Comparison of ENCODE assay signal across 25 cellular contexts in the genomic region with DNA sequence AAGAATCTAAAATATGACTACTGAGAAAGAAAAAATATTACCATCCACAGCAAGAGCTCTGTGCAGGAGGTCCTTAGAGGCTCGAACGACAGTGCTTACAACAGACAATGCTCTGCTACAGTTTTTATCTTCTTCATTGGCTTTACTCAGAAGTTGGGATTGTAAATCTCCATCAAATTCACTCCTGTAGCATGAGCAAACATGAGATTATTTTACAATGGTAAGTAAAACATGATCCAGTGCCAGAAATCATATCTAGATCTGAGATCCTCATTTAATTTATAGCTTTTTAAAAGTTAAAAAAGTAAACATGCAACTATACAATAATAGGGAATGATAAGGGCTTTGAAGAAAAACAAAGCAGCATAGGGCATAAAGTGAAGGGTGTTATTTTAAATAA.
"Had no signal": no experiment of that assay in that cellular context is flagged by ENCODE, and none has a peak within 500 bp of the region (broad histone marks: within the 10 kb centered on the region; RNA-seq: fewer than 3 reads in every experiment).

No MANE protein-coding gene starts in this region.

- H3K36me3 ChIP-seq: uterus had no signal

- H3K27me3 ChIP-seq: stomach, suprapubic skin, testis, thyroid gland, tibial artery, tibial nerve, upper lobe of left lung, upper lobe of right lung, uterus, vagina had no signal

- H3K4me3 ChIP-seq: stomach, suprapubic skin, testis, thoracic aorta, thyroid gland, tibial artery, tibial nerve, transverse colon, upper lobe of left lung, upper lobe of right lung, uterus, vagina had no signal

- H3K9me3 ChIP-seq: stomach, suprapubic skin, testis, thoracic aorta, thyroid gland, tibial artery, tibial nerve, transverse colon, upper lobe of left lung, upper lobe of right lung, uterus, vagina had no signal

- ATAC-seq: stimulated activated effector memory CD8-positive, alpha-beta T cell treated with anti-CD3 and anti-CD28 coated beads, Interleukin-12 subunit alpha, Interleukin-12 subunit beta, amount 100 ng/mL, for 72 hours; stimulated activated memory B cell treated with anti-CD40 and anti-IgM and Interleukin-4, amounts not matched to agents 10 μg/mL and 1 μg/mL and 100 μg/mL, for 72 hours; stimulated activated naive B cell treated with anti-CD40 and anti-IgM and Interleukin-4, amounts not matched to agents 10 μg/mL and 1 μg/mL and 100 μg/mL, for 72 hours; stimulated activated naive CD8-positive, alpha-beta T cell treated with anti-CD3 and anti-CD28 coated beads, Interleukin-15, amount 100 ng/mL, for 72 hours; stimulated activated naive CD8-positive, alpha-beta T cell treated with anti-CD3 and anti-CD28 coated beads, Interleukin-15, Interleukin-2, amounts not matched to agents 100 U/mL and 50 U/mL, for 24 hours; upper lobe of right lung had no signal

- H3K4me1 ChIP-seq: stomach, suprapubic skin, testis, thyroid gland, tibial artery, tibial nerve, transverse colon, upper lobe of left lung, upper lobe of right lung, uterus, vagina had no signal

- H3K27ac ChIP-seq: stomach, suprapubic skin, testis, thoracic aorta, thyroid gland, tibial artery, tibial nerve, transverse colon, upper lobe of left lung, upper lobe of right lung, uterus, vagina had no signal

- DNase-seq: stimulated activated CD4-positive, alpha-beta T cell treated with anti-CD3 and anti-CD28 coated beads, Interleukin-2, amount 100 ng/mL, for 48 hours; stimulated activated CD4-positive, alpha-beta T cell treated with anti-CD3 and anti-CD28 coated beads, Interleukin-4, amount 100 ng/mL, for 1 hour; stimulated activated CD4-positive, alpha-beta T cell treated with anti-CD3 and anti-CD28 coated beads, Interleukin-4, amount 100 ng/mL, for 24 hours; stimulated activated CD4-positive, alpha-beta T cell treated with anti-CD3 and anti-CD28 coated beads, Interleukin-4, amount 100 ng/mL, for 4 hours; stimulated activated CD8-positive, alpha-beta memory T cell treated with anti-CD3 and anti-CD28 coated beads, Interleukin-4, amount 100 ng/mL, for 48 hours; stimulated activated naive B cell treated with anti-CD40 and anti-IgM and Interleukin-4, amounts not matched to agents 10 μg/mL and 1 μg/mL and 100 μg/mL, for 72 hours; stimulated activated naive CD4-positive, alpha-beta T cell; stimulated activated naive CD8-positive, alpha-beta T cell treated with anti-CD3 and anti-CD28 coated beads, Interleukin-15, amount 100 ng/mL, for 72 hours; stimulated activated naive CD8-positive, alpha-beta T cell treated with anti-CD3 and anti-CD28 coated beads, Interleukin-15, Interleukin-2, amounts not matched to agents 100 U/mL and 50 U/mL, for 24 hours; stomach; substantia nigra; testis; thyroid gland; tibial artery; transverse colon; trophoblast cell; upper lobe of left lung; upper lobe of right lung; uterus had no signal
